In the genomic region with DNA sequence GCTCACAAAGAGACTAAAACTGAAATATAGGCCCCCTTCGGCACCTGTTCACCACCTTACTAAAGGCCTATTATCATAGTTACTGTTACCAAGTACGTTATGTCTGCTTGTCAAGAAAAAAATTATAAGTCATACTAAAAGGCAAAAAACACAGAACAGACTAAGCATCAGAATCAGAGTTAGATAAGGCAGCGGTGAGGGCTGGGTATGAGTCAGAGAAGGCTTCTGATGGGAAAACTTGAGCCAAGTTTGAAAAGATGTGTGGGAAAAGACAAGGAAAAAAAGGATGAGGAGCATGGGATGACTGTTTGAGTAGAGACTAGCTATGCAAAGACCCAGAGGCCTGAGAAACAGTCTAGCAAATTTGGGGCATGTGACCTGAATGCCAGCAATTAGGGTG, we compare ENCODE assay signal across 21 cellular contexts.
A peak's percentile ranks its signal among the peaks of the same experiment; 100 is the strongest.
DNase-seq lines count a peak whose midpoint lies in the region; ATAC-seq and TF ChIP-seq lines count a peak whose summit lies in the region.
"Had no signal": no experiment of that assay in that cellular context is flagged by ENCODE, and none has a peak within 500 bp of the region (broad histone marks: within the 10 kb centered on the region; RNA-seq: fewer than 3 reads in every experiment).

No MANE protein-coding gene starts in this region.

- H3K27ac ChIP-seq in GM23248 = no peak overlapping the region
- peak overlapping the region; percentile 51 for H3K27ac ChIP-seq in smooth muscle cell (ENCODE audit: low read depth)
- H3K27ac ChIP-seq in mammary epithelial cell (ENCODE audit: insufficient read depth, low read depth, low read length) = no peak overlapping the region
- H3K27ac ChIP-seq: adrenal gland, HL-60 had no signal

- no peaks in the 10 kb centered on the region for H3K36me3 ChIP-seq in GM23248 (ENCODE audit: low read depth)
- H3K36me3 ChIP-seq in smooth muscle cell (ENCODE audit: low read depth) = no peaks in the 10 kb centered on the region
- no peaks in the 10 kb centered on the region for H3K36me3 ChIP-seq in mammary epithelial cell (ENCODE audit: insufficient read depth, low read length)
- H3K36me3 ChIP-seq: adrenal gland had no signal

- peak; percentile 3; the same call in 1 of the 3 replicates for ATAC-seq in SK-N-SH treated with all-trans-retinoic acid at 6 μM for 48 hours
- ATAC-seq: naive thymus-derived CD8-positive, alpha-beta T cell; Right ventricle myocardium inferior had no signal

- H3K9ac ChIP-seq in GM23248 = no peak overlapping the region
- H3K9ac ChIP-seq in smooth muscle cell (ENCODE audit: low read depth) = no peak overlapping the region
- no peak overlapping the region for H3K9ac ChIP-seq in mammary epithelial cell (ENCODE audit: insufficient read depth, low read length)

- H3K27me3 ChIP-seq in GM23248 (replicated peaks; ENCODE audit: insufficient read depth) (no peaks in the 10 kb centered on the region), smooth muscle cell (ENCODE audit: low read depth) (no peaks in the 10 kb centered on the region), mammary epithelial cell (ENCODE audit: insufficient read depth, low read length) (no peaks in the 10 kb centered on the region)
- H3K27me3 ChIP-seq: adrenal gland had no signal

- H4K20me1 ChIP-seq in GM23248 (ENCODE audit: insufficient read depth) (no peaks in the 10 kb centered on the region), smooth muscle cell (ENCODE audit: low read depth) (no peaks in the 10 kb centered on the region), mammary epithelial cell (ENCODE audit: insufficient read depth, low read length) (no peaks in the 10 kb centered on the region)

- WGBS in GM23248 (ENCODE audit: low coverage in 1 of 2, low lambda C conversion rate in 2 of 2, missing lambda C conversion rate in 2 of 2), 2 experiments = 83 to 93% methylated on average over 3 of the region's 3 CpGs
- WGBS in smooth muscle cell (ENCODE audit: low lambda C conversion rate) = 48% methylated on average over 3 of the region's 3 CpGs
- 66% methylated on average over 3 of the region's 3 CpGs for WGBS in mammary epithelial cell (ENCODE audit: low coverage, missing lambda C conversion rate)

- H3K9me3 ChIP-seq in GM23248 (ENCODE audit: low read depth) (no peaks in the 10 kb centered on the region), smooth muscle cell (replicated peaks; ENCODE audit: low read depth) (no peaks in the 10 kb centered on the region), mammary epithelial cell (replicated peaks; ENCODE audit: insufficient read depth, low read length) (peaks cover 7% of the 10 kb centered on the region)
- H3K9me3 ChIP-seq: adrenal gland had no signal

- TF ChIP-seq CTCF in smooth muscle cell (IDR thresholded peaks at IDR 0.05; ENCODE audit: borderline replicate concordance, insufficient read depth, poor library complexity, severe bottlenecking) (no peak), mammary epithelial cell (conservative IDR thresholded peaks at IDR 0.05 in 1 of 2, IDR thresholded peaks at IDR 0.05 in 1 of 2; ENCODE audit: extremely low read depth in 1 of 2, insufficient read depth in 1 of 2, low read depth in 1 of 2, low read length in 2 of 2) (no peak)

- DNase-seq in GM23248 (peak; percentile 37), fibroblast of peridontal ligament (ENCODE audit: extremely low read depth) (peak; percentile 5), smooth muscle cell (lab: John Stamatoyannopoulos, UW; ENCODE audit: unreplicated experiment) (no peak), mammary epithelial cell (no peak), NOMO-1 treated with DMSO at 0.1 percent for 48 hours (lab: John Stamatoyannopoulos, UW; ENCODE audit: unreplicated experiment) (no peak), activated gamma-delta T cell (lab: John Stamatoyannopoulos, UW) (no peak)
- DNase-seq: activated B cell treated with CpG ODN at 0.5 μM for 24 hours; activated CD4-positive, alpha-beta T cell treated with anti-CD3 and anti-CD28 coated beads, Interleukin-2, amount 50 U/mL, for 1 hour; activated naive CD4-positive, alpha-beta T cell treated with Interleukin-2 at 50 U/mL for 16 hours; activated T-cell treated with anti-CD3 and anti-CD28 coated beads, Interleukin-2, amount 50 U/mL, for 48 hours; adrenal gland; caudate nucleus; DMS79 treated with DMSO at 0.1 percent for 48 hours; naive thymus-derived CD8-positive, alpha-beta T cell; NCI-H1048; NCI-H1694; T1000; trophoblast cell had no signal

- dilution Hi-C loops in mammary epithelial cell (cut with HindIII; ENCODE audit: low sequenced_read_pairs) = no loop called here

- H3K4me1 ChIP-seq in GM23248 (ENCODE audit: insufficient read depth) = peaks cover 36% of the 10 kb centered on the region
- peaks cover 13% of the 10 kb centered on the region for H3K4me1 ChIP-seq in smooth muscle cell (ENCODE audit: low read depth)
- H3K4me1 ChIP-seq in mammary epithelial cell (ENCODE audit: insufficient read depth, low read length) = no peaks in the 10 kb centered on the region
- H3K4me1 ChIP-seq: adrenal gland had no signal

- intact Hi-C loops in mammary epithelial cell (cut with micrococcal nuclease) = no loop called here

- H3F3A ChIP-seq in GM23248 (ENCODE audit: insufficient read depth) (peaks cover 38% of the 10 kb centered on the region), smooth muscle cell (ENCODE audit: low read depth) (peaks cover 17% of the 10 kb centered on the region)

- H2AFZ ChIP-seq in GM23248 = peak overlapping the region; percentile 4; the same call in 1 of the 2 replicates
- no peak overlapping the region for H2AFZ ChIP-seq in smooth muscle cell (ENCODE audit: low read depth)
- H2AFZ ChIP-seq in mammary epithelial cell (ENCODE audit: low read depth, low read length) = no peak overlapping the region

- H3K79me2 ChIP-seq in GM23248 (ENCODE audit: insufficient read depth) = no peaks in the 10 kb centered on the region
- no peaks in the 10 kb centered on the region for H3K79me2 ChIP-seq in smooth muscle cell (ENCODE audit: low read depth)
- H3K79me2 ChIP-seq in mammary epithelial cell (ENCODE audit: insufficient read depth, low read length) = no peaks in the 10 kb centered on the region

- CTCF ChIA-PET in mammary epithelial cell (lab: Charles Lee; ENCODE audit: low non-redundant PET) = no interaction called here

- in situ Hi-C loops in GM23248 (cut with MboI) = no loop called here
- in situ Hi-C loops in mammary epithelial cell (cut with MboI; ENCODE audit: low sequenced_read_pairs in 2 of 2) = no loop called here

- BruUV-seq in mammary epithelial cell (replicated peaks; lab: Mats Ljungman, UMichigan) = no TSS peak

- H3K9me2 ChIP-seq in GM23248 (ENCODE audit: insufficient read depth) = 0 out of 2 replicates have a peak, but pooled peaks cover 5% of the 10 kb centered on the region

- H3K4me2 ChIP-seq in GM23248 (ENCODE audit: unreplicated experiment) = no peak overlapping the region
- no peak overlapping the region for H3K4me2 ChIP-seq in smooth muscle cell
- no peak overlapping the region for H3K4me2 ChIP-seq in mammary epithelial cell (ENCODE audit: insufficient read depth, low read depth, low read length)

- H3K4me3 ChIP-seq in GM23248 = no peak overlapping the region
- no peak overlapping the region for H3K4me3 ChIP-seq in smooth muscle cell
- no peak overlapping the region for H3K4me3 ChIP-seq in mammary epithelial cell (replicated peaks in 1 of 3; ENCODE audit: insufficient read depth in 1 of 3, low read depth in 2 of 3, low read length in 3 of 3)
- H3K4me3 ChIP-seq: adrenal gland had no signal

TF ChIP-seq in SK-N-SH treated with all-trans-retinoic acid at 6 μM for 48 hours, 23 proteins besides CTCF, POLR2A, EP300 and RAD21:
- TF ChIP-seq ZNF8 (CRISPR knock-in tag; IDR thresholded peaks at IDR 0.05) (no peak), ISL1 (CRISPR knock-in tag; IDR thresholded peaks at IDR 0.05) (peak; percentile 56), ARNTL (CRISPR knock-in tag; IDR thresholded peaks at IDR 0.05; ENCODE audit: borderline replicate concordance, low read depth) (no peak)

Comparison
In these comparisons a context has a peak if more than half of its experiments do, and no peak if none do; other contexts are left out.
1. DNase-seq: peak in GM23248 (single experiment) and fibroblast of peridontal ligament (single experiment); none in smooth muscle cell (single experiment), mammary epithelial cell (single experiment), NOMO-1 treated with DMSO at 0.1 percent for 48 hours (single experiment) and activated gamma-delta T cell (single experiment).